1 cellular context compared by ENCODE assay signal in genomic region chr18:72898870-72899840, GRCh38.
TF ChIP-seq lines count a peak whose summit lies in the region.

No MANE protein-coding gene starts in this region.

TF ChIP-seq in HepG2, 621 proteins besides CTCF, POLR2A, EP300 and RAD21 (continued from another document):
- TF ChIP-seq, protein P1, sequence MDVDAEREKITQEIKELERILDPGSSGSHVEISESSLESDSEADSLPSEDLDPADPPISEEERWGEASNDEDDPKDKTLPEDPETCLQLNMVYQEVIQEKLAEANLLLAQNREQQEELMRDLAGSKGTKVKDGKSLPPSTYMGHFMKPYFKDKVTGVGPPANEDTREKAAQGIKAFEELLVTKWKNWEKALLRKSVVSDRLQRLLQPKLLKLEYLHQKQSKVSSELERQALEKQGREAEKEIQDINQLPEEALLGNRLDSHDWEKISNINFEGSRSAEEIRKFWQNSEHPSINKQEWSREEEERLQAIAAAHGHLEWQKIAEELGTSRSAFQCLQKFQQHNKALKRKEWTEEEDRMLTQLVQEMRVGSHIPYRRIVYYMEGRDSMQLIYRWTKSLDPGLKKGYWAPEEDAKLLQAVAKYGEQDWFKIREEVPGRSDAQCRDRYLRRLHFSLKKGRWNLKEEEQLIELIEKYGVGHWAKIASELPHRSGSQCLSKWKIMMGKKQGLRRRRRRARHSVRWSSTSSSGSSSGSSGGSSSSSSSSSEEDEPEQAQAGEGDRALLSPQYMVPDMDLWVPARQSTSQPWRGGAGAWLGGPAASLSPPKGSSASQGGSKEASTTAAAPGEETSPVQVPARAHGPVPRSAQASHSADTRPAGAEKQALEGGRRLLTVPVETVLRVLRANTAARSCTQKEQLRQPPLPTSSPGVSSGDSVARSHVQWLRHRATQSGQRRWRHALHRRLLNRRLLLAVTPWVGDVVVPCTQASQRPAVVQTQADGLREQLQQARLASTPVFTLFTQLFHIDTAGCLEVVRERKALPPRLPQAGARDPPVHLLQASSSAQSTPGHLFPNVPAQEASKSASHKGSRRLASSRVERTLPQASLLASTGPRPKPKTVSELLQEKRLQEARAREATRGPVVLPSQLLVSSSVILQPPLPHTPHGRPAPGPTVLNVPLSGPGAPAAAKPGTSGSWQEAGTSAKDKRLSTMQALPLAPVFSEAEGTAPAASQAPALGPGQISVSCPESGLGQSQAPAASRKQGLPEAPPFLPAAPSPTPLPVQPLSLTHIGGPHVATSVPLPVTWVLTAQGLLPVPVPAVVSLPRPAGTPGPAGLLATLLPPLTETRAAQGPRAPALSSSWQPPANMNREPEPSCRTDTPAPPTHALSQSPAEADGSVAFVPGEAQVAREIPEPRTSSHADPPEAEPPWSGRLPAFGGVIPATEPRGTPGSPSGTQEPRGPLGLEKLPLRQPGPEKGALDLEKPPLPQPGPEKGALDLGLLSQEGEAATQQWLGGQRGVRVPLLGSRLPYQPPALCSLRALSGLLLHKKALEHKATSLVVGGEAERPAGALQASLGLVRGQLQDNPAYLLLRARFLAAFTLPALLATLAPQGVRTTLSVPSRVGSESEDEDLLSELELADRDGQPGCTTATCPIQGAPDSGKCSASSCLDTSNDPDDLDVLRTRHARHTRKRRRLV (CRISPR knock-in tag; IDR thresholded peaks at IDR 0.05) = no peak
- TF ChIP-seq ZBTB21 (CRISPR knock-in tag; IDR thresholded peaks at IDR 0.05) = peak; percentile 78; the same call in 1 of the 2 replicates
- 0 out of 2 replicates have a peak, but pooled peaks have one; percentile 43 for TF ChIP-seq HNF1A (IDR thresholded peaks at IDR 0.05; ENCODE audit: low read depth)
- no peak for TF ChIP-seq HNF1A (CRISPR knock-in tag; IDR thresholded peaks at IDR 0.05; ENCODE audit: borderline replicate concordance)
- peak; percentile 41; the same call in 1 of the 2 replicates for TF ChIP-seq HOXA3 (CRISPR knock-in tag; IDR thresholded peaks at IDR 0.05)
- TF ChIP-seq HOXA9 (CRISPR knock-in tag; IDR thresholded peaks at IDR 0.05; ENCODE audit: borderline replicate concordance) = no peak
